ENCODE assay signal across 16 cellular contexts in the genomic region with DNA sequence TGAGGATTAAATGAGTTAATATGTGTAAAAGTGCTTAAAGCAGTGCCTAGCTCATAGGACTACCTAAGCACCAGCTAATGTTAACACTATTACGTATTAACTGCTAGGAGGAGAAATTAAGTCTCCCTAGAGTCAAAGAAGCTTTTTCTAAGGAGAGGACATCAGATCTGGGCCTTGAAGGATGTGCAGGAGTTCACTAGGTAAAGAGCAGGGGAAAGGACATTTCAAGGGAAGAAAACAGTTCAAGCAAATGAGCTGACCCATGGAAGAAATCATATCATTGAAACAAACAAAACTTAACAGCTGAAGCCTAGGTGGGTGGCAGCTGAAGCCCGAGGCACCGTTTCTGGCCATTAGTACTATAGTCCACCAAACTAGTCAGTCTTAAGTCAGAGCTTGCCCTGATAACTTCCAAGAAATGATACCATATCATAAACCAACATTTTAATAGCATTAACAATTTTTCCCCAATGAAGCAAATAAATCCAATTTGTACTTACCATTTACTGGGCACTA. TPM values are rescaled to one million over a fixed set of nuclear protein-coding genes. Genes with fewer than 3 reads are reported as not detected.
DNase-seq lines count a peak whose midpoint lies in the region; ATAC-seq and TF ChIP-seq lines count a peak whose summit lies in the region.
"Had no signal": no experiment of that assay in that cellular context is flagged by ENCODE, and none has a peak within 500 bp of the region (broad histone marks: within the 10 kb centered on the region; RNA-seq: fewer than 3 reads in every experiment).

No MANE protein-coding gene starts in this region.

- no peaks in the 10 kb centered on the region for H3K27me3 Mint-ChIP-seq in glutamatergic neuron (ENCODE audit: unreplicated experiment)
- H3K27me3 Mint-ChIP-seq: B cell had no signal

- DNase-seq in NCI-H82 (lab: John Stamatoyannopoulos, UW) (peak; percentile 63), glutamatergic neuron (no peak), medulla oblongata (ENCODE audit: extremely low spot score) (no peak), NCI-H1436 (lab: John Stamatoyannopoulos, UW) (no peak)
- DNase-seq: Calu3; CD8-positive, alpha-beta T cell; DMS79 treated with DMSO at 0.1 percent for 48 hours; GF-D8; GOT3; H7 had no signal

- no peak for ATAC-seq in GM19351 (IDR thresholded peaks at IDR 0.05; ENCODE audit: unreplicated experiment)
- ATAC-seq: CD8-positive, alpha-beta T cell; HCT116; HepG2 had no signal

- peak overlapping the region; percentile 70 for H3K27ac ChIP-seq in VCaP
- H3K27ac ChIP-seq: BLaER1 treated with 17β-estradiol and CSF1 and Interleukin-3, amounts not matched to agents 10 nM and 100 nM had no signal

- H3K4me1 Mint-ChIP-seq in glutamatergic neuron (ENCODE audit: low read depth, unreplicated experiment) = peaks cover 25% of the 10 kb centered on the region
- H3K4me1 Mint-ChIP-seq: B cell had no signal

- H3K36me3 Mint-ChIP-seq in glutamatergic neuron (ENCODE audit: unreplicated experiment) = no peaks in the 10 kb centered on the region

- H3K9me3 Mint-ChIP-seq in glutamatergic neuron (ENCODE audit: unreplicated experiment) = no peaks in the 10 kb centered on the region
- H3K9me3 Mint-ChIP-seq: CD8-positive, alpha-beta T cell had no signal

- no peak overlapping the region for H3K4me3 Mint-ChIP-seq in glutamatergic neuron (ENCODE audit: unreplicated experiment)
- H3K4me3 Mint-ChIP-seq: B cell; CD8-positive, alpha-beta T cell had no signal

- no peak for TF ChIP-seq CTCF in VCaP (conservative IDR thresholded peaks at IDR 0.05)
- TF ChIP-seq CTCF in glutamatergic neuron (IDR thresholded peaks at IDR 0.05; ENCODE audit: partially characterized antibody, unreplicated experiment) = no peak

- H3K27ac Mint-ChIP-seq in glutamatergic neuron (ENCODE audit: unreplicated experiment) = peak overlapping the region; percentile 12
- H3K27ac Mint-ChIP-seq: B cell; CD8-positive, alpha-beta T cell had no signal

RNA-seq across cellular contexts. Expression of gene TRIT1, which starts 46.7 kb away (rescaled TPM):
- 35.5 TPM for total RNA-seq in glutamatergic neuron (ENCODE audit: unreplicated experiment)

RNA-seq across cellular contexts. Expression of gene BMP8B, which starts 48.0 kb away (rescaled TPM):
- 0.12 TPM for total RNA-seq in glutamatergic neuron (ENCODE audit: unreplicated experiment)
